8 cellular contexts compared by ENCODE assay signal in genomic region chr17:77371117-77371887, GRCh38.
DNase-seq lines count a peak whose midpoint lies in the region; ATAC-seq and TF ChIP-seq lines count a peak whose summit lies in the region.

No MANE protein-coding gene starts in this region.

- H4K20me1 ChIP-seq in OCI-LY1 (ENCODE audit: insufficient read depth, low read length) = no peaks in the 10 kb centered on the region

- DNase-seq in fibroblast of villous mesenchyme (ENCODE audit: low read depth) = peak; percentile 78
- no peak for DNase-seq in stimulated activated CD4-positive, alpha-beta T cell treated with anti-CD3 and anti-CD28 coated beads, Interleukin-4, amount 100 ng/mL, for 24 hours

- H3K27me3 ChIP-seq in OCI-LY1 (ENCODE audit: insufficient read depth, low read length) (no peaks in the 10 kb centered on the region; the same call in 1 of the 2 replicates), rectal smooth muscle tissue (ENCODE audit: control insufficient read depth, insufficient read depth, low read length) (no peaks in the 10 kb centered on the region)

- TF ChIP-seq CTCF in OCI-LY1 (IDR thresholded peaks at IDR 0.05; ENCODE audit: low read length) = no peak
- TF ChIP-seq CTCF in fibroblast of villous mesenchyme (IDR thresholded peaks at IDR 0.05; ENCODE audit: insufficient read depth, low read depth, low read length) = no peak

- peaks cover 42% of the 10 kb centered on the region for H3K4me1 ChIP-seq in ES-I3 (ENCODE audit: insufficient read depth, low read length)
- peaks cover 47% of the 10 kb centered on the region for H3K4me1 ChIP-seq in OCI-LY1 (ENCODE audit: insufficient read depth, low read length, severe bottlenecking)
- H3K4me1 ChIP-seq in rectal smooth muscle tissue (ENCODE audit: control insufficient read depth, insufficient read depth, low read length) = peaks cover 46% of the 10 kb centered on the region

- no peaks in the 10 kb centered on the region for H3K9me3 ChIP-seq in ES-I3 (ENCODE audit: control insufficient read depth, insufficient read depth, low read length)
- H3K9me3 ChIP-seq in OCI-LY1 (ENCODE audit: low read length) = no peaks in the 10 kb centered on the region

- H3K36me3 ChIP-seq in ES-I3 (ENCODE audit: insufficient read depth, low read length) (no peaks in the 10 kb centered on the region), OCI-LY1 (ENCODE audit: insufficient read depth, low read length) (no peaks in the 10 kb centered on the region), rectal smooth muscle tissue (ENCODE audit: control insufficient read depth, insufficient read depth, low read length) (no peaks in the 10 kb centered on the region)

- H3K4me3 ChIP-seq in OCI-LY1 (ENCODE audit: low read depth, low read length, poor library complexity, severe bottlenecking) (no peak overlapping the region), fibroblast of villous mesenchyme (ENCODE audit: low read depth, low read length) (peak overlapping the region; percentile 78), rectal smooth muscle tissue (ENCODE audit: low read length) (peak overlapping the region; percentile 22)

- no peaks in the 10 kb centered on the region for H3F3A ChIP-seq in OCI-LY1 (ENCODE audit: insufficient read depth, low read length)

- no peaks in the 10 kb centered on the region for H3K79me2 ChIP-seq in OCI-LY1 (ENCODE audit: insufficient read depth, low read length)

- H3K9me2 ChIP-seq in OCI-LY1 (ENCODE audit: low read depth, low read length) = no peaks in the 10 kb centered on the region

- ATAC-seq in HG02642 (IDR thresholded peaks at IDR 0.05; ENCODE audit: poor library complexity, unreplicated experiment) (no peak), HG03571 (IDR thresholded peaks at IDR 0.05; ENCODE audit: unreplicated experiment) (no peak), HG03097 (IDR thresholded peaks at IDR 0.05; ENCODE audit: low FRiP score, unreplicated experiment) (no peak)

- H3K27ac ChIP-seq in OCI-LY1 (ENCODE audit: low read depth, low read length, poor library complexity, severe bottlenecking) (peak overlapping the region; percentile 13), rectal smooth muscle tissue (ENCODE audit: low read depth, low read length) (peak overlapping the region; percentile 89)

- H3K9ac ChIP-seq in ES-I3 (ENCODE audit: low read depth, low read length) (0 out of 2 replicates have a peak overlapping the region, but pooled peaks have one; percentile 53), OCI-LY1 (ENCODE audit: low read length) (no peak overlapping the region), rectal smooth muscle tissue (ENCODE audit: low read length) (no peak overlapping the region)

- no peak overlapping the region for H2AFZ ChIP-seq in OCI-LY1 (ENCODE audit: low read length)

- no peak overlapping the region for H3K4me2 ChIP-seq in OCI-LY1 (ENCODE audit: low read length)
